ENCODE assay signal across 1 cellular context in genomic region chr5:37882636-37883035, GRCh38.
A peak's percentile ranks its signal among the peaks of the same experiment; 100 is the strongest.
TF ChIP-seq lines count a peak whose summit lies in the region.

No MANE protein-coding gene starts in this region.

TF ChIP-seq in HepG2, 621 proteins besides CTCF, POLR2A, EP300 and RAD21:
- TF ChIP-seq RARA (CRISPR knock-in tag; IDR thresholded peaks at IDR 0.05) (peak; percentile 57), GLMP (CRISPR knock-in tag; IDR thresholded peaks at IDR 0.05; ENCODE audit: borderline replicate concordance) (no peak), ZNF607 (CRISPR knock-in tag; IDR thresholded peaks at IDR 0.05; ENCODE audit: borderline replicate concordance) (no peak)
